Comparison of ENCODE assay signal across 8 cellular contexts in genomic region chr9:125758986-125759811, GRCh38. TPM values are rescaled to one million over a fixed set of nuclear protein-coding genes. Genes with fewer than 3 reads are reported as not detected.
A peak's percentile ranks its signal among the peaks of the same experiment; 100 is the strongest.
DNase-seq lines count a peak whose midpoint lies in the region; ATAC-seq, FAIRE-seq and TF ChIP-seq lines count a peak whose summit lies in the region.

No MANE protein-coding gene starts in this region.

- H3K27ac Mint-ChIP-seq in WTC11 (peak overlapping the region; percentile 99), immature natural killer cell (peak overlapping the region; percentile 0 to 73 (median 52)), endothelial cell (ENCODE audit: unreplicated experiment) (no peak overlapping the region)

- intact Hi-C loops in breast epithelium (cut with DNase I; ENCODE audit: low total_unique reads) = no loop called here

- 28% methylated on average over 6 of the region's 6 CpGs for WGBS in HUES64
- WGBS in tibial nerve, 2 donors = 31 to 46% methylated on average over 6 of the region's 6 CpGs

- H3K4me3 ChIP-seq in HUES64 (ENCODE audit: low read length) = peak overlapping the region; percentile 24
- peak overlapping the region; percentile 9 to 37 (median 22) for H3K4me3 ChIP-seq in tibial nerve
- H3K4me3 ChIP-seq in breast epithelium = peak overlapping the region in 1 of 3 donors; percentile 26

- ATAC-seq in WTC11 = peak; percentile 56

- no peak for FAIRE-seq in RCC 7860 (lab: Jason Lieb, UNC)

- H3K4me3 Mint-ChIP-seq in WTC11 (peak overlapping the region; percentile 61), immature natural killer cell (peak overlapping the region; percentile 64 to 86 (median 82)), endothelial cell (ENCODE audit: unreplicated experiment) (no peak overlapping the region)

- CTCF ChIA-PET in WTC11 (lab: Charles Lee) = interaction anchor here (0.6 to 1.3 kb wide), 4 partner anchors 9 to 352 kb away, joined by 3 to 6 read pairs (median 4); no protein-coding TSS in a partner anchor

- no peaks in the 10 kb centered on the region for H3K27me3 Mint-ChIP-seq in WTC11 (ENCODE audit: low read depth)
- no peaks in the 10 kb centered on the region for H3K27me3 Mint-ChIP-seq in immature natural killer cell (ENCODE audit: low read depth in 3 of 3)
- H3K27me3 Mint-ChIP-seq in endothelial cell (ENCODE audit: unreplicated experiment) = no peaks in the 10 kb centered on the region

- H3K36me3 Mint-ChIP-seq in WTC11 = no peaks in the 10 kb centered on the region
- H3K36me3 Mint-ChIP-seq in immature natural killer cell = peaks cover 0 to 5% (median 0%) of the 10 kb centered on the region in 3 donors
- H3K36me3 Mint-ChIP-seq in endothelial cell (ENCODE audit: low read depth, unreplicated experiment) = no peaks in the 10 kb centered on the region

- H3K36me3 ChIP-seq in HUES64 (ENCODE audit: insufficient read depth, low read length) = no peaks in the 10 kb centered on the region
- no peaks in the 10 kb centered on the region for H3K36me3 ChIP-seq in tibial nerve
- no peaks in the 10 kb centered on the region for H3K36me3 ChIP-seq in breast epithelium

- no peak for TF ChIP-seq CTCF in WTC11 (IDR thresholded peaks at IDR 0.05)
- no peak for TF ChIP-seq CTCF in tibial nerve (IDR thresholded peaks at IDR 0.05)
- no peak for TF ChIP-seq CTCF in endothelial cell (IDR thresholded peaks at IDR 0.05; ENCODE audit: unreplicated experiment)
- TF ChIP-seq CTCF in breast epithelium (IDR thresholded peaks at IDR 0.05) = no peak

- TF ChIP-seq POLR2A in tibial nerve (IDR thresholded peaks at IDR 0.05) (no peak), breast epithelium (IDR thresholded peaks at IDR 0.05) (no peak)

- H3K27me3 ChIP-seq in HUES64 (ENCODE audit: insufficient read depth, low read length) (no peaks in the 10 kb centered on the region), tibial nerve (no peaks in the 10 kb centered on the region), breast epithelium (no peaks in the 10 kb centered on the region)

- H3K4me1 Mint-ChIP-seq in WTC11 (peaks cover 96% of the 10 kb centered on the region), immature natural killer cell (peaks cover 24 to 47% of the 10 kb centered on the region in 2 donors), endothelial cell (ENCODE audit: unreplicated experiment) (peaks cover 16% of the 10 kb centered on the region)

- H3K9me3 Mint-ChIP-seq in WTC11 (no peaks in the 10 kb centered on the region), immature natural killer cell (no peaks in the 10 kb centered on the region), endothelial cell (ENCODE audit: unreplicated experiment) (no peaks in the 10 kb centered on the region)

- peak overlapping the region; percentile 79; the same call in 1 of the 2 replicates for H3K27ac ChIP-seq in HUES64 (ENCODE audit: low read depth, low read length)
- peak overlapping the region in 2 of 4 donors; percentile 12 to 16 for H3K27ac ChIP-seq in tibial nerve
- no peak overlapping the region for H3K27ac ChIP-seq in breast epithelium

- TF ChIP-seq EP300 in tibial nerve (IDR thresholded peaks at IDR 0.05) = peak in 1 of 2 donors; percentile 23

- 0 out of 2 replicates have a peak overlapping the region, but pooled peaks have one; percentile 4 for H3K9ac ChIP-seq in HUES64 (ENCODE audit: low read depth, low read length)

- DNase-seq in CMK (ENCODE audit: low read depth) (peak; percentile 43), WTC11 (ENCODE audit: low spot score) (no peak), immature natural killer cell (peak in 1 of 3 donors; percentile 7), tibial nerve (ENCODE audit: low spot score in 2 of 2) (no peak), RCC 7860 (ENCODE audit: low spot score) (no peak), endothelial cell (ENCODE audit: low spot score) (no peak), breast epithelium (ENCODE audit: low spot score in 2 of 2) (no peak)

- POLR2A ChIA-PET in WTC11 (lab: Charles Lee) = interaction anchor here (0.9 kb wide), 1 partner anchor 10 kb away, joined by 4 read pairs; no protein-coding TSS in a partner anchor

- H3K4me1 ChIP-seq in HUES64 (ENCODE audit: insufficient read depth, low read length) (peaks cover 100% of the 10 kb centered on the region), tibial nerve (peaks cover 0 to 72% (median 18%) of the 10 kb centered on the region in 4 donors), breast epithelium (no peaks in the 10 kb centered on the region)

- H3K9me3 ChIP-seq in HUES64 (ENCODE audit: insufficient read depth, low read depth, low read length) (no peaks in the 10 kb centered on the region), tibial nerve (no peaks in the 10 kb centered on the region), breast epithelium (no peaks in the 10 kb centered on the region)

TF ChIP-seq in WTC11, 78 proteins besides CTCF, POLR2A, EP300 and RAD21 (continues in another document):
- TF ChIP-seq E2F1 (CRISPR knock-in tag; IDR thresholded peaks at IDR 0.05) (no peak), PREB (CRISPR knock-in tag; IDR thresholded peaks at IDR 0.05; ENCODE audit: borderline replicate concordance) (no peak), PRDM15 (CRISPR knock-in tag; IDR thresholded peaks at IDR 0.05) (no peak), ATF3 (CRISPR knock-in tag; conservative IDR thresholded peaks at IDR 0.05) (no peak), ZNF138 (CRISPR knock-in tag; conservative IDR thresholded peaks at IDR 0.05) (no peak)

RNA-seq across cellular contexts. Expression of gene PBX3, which starts 12.0 kb away (rescaled TPM):
- polyA plus RNA-seq in HUES64 (2013, experiment 1 of 2) = 36.3 TPM
- 42.3 TPM for polyA plus RNA-seq in HUES64 (2013, experiment 2 of 2)
- 48.5 to 58.3 TPM (median 53.3 TPM) in 3 replicates for total RNA-seq in WTC11 (2021)
- polyA plus RNA-seq in immature natural killer cell = 1 to 10 TPM; 5.7 to 7.0 (median 6.2) TPM
- total RNA-seq in tibial nerve = 10 to 100 TPM; 18.0 to 33.5 (median 24.2) TPM
- 37.6 TPM for total RNA-seq in endothelial cell (ENCODE audit: unreplicated experiment)
- total RNA-seq in breast epithelium = 10 to 100 TPM; 29.5 to 31.2 (median 29.8) TPM

RNA-seq across cellular contexts. Expression of gene MAPKAP1, which starts 52.2 kb away (rescaled TPM):
- 69.4 TPM for polyA plus RNA-seq in HUES64 (2013, experiment 1 of 2)
- 69.2 TPM for polyA plus RNA-seq in HUES64 (2013, experiment 2 of 2)
- 102 to 115 TPM (median 111 TPM) in 3 replicates for total RNA-seq in WTC11 (2021)
- 10 to 100 TPM; 56.9 to 75.1 (median 59.3) TPM for polyA plus RNA-seq in immature natural killer cell
- 100 to 1,000 TPM in 1 of 4 donors, 10 to 100 TPM in 3; 61.4 to 111 (median 92.7) TPM for total RNA-seq in tibial nerve
- 74.6 TPM for total RNA-seq in endothelial cell (ENCODE audit: unreplicated experiment)
- total RNA-seq in breast epithelium = 10 to 100 TPM; 61.3 to 81.9 (median 78.6) TPM
